Comparison of ENCODE assay signal across 8 cellular contexts in genomic region chr1:175193339-175193950, GRCh38. TPM values are rescaled to one million over a fixed set of nuclear protein-coding genes. Genes with fewer than 3 reads are reported as not detected.
A peak's percentile ranks its signal among the peaks of the same experiment; 100 is the strongest.
DNase-seq lines count a peak whose midpoint lies in the region; ATAC-seq and TF ChIP-seq lines count a peak whose summit lies in the region.

No MANE protein-coding gene starts in this region.

- DNase-seq in CD4-positive, CD25-positive, alpha-beta regulatory T cell, result no peak
- DNase-seq in effector memory CD8-positive, alpha-beta T cell, result no peak
- DNase-seq in nephron progenitor cell, result no peak
- no peak for DNase-seq in amygdala (lab: John Stamatoyannopoulos, UW)
- no peak for DNase-seq in GM13977 (ENCODE audit: low spot score)
- DNase-seq in NCI-H82 (lab: John Stamatoyannopoulos, UW), result no peak
- no peak for DNase-seq in middle frontal gyrus (ENCODE audit: extremely low spot score, low spot score)

- peaks cover 40% of the 10 kb centered on the region for H3K4me1 ChIP-seq in CD4-positive, CD25-positive, alpha-beta regulatory T cell (ENCODE audit: control insufficient read depth, insufficient read depth, low read length, poor library complexity, severe bottlenecking)
- H3K4me1 ChIP-seq in OCI-LY3 (ENCODE audit: low read length), result peaks cover 84% of the 10 kb centered on the region

- H3K9ac ChIP-seq in OCI-LY3 (ENCODE audit: low read length), result peak overlapping the region; percentile 45; the same call in 1 of the 2 replicates

- peaks cover 31% of the 10 kb centered on the region for H3K79me2 ChIP-seq in OCI-LY3 (ENCODE audit: low read length)

- H3K4me3 Mint-ChIP-seq in CD4-positive, CD25-positive, alpha-beta regulatory T cell, result peak overlapping the region; percentile 86 to 100 (median 99)
- H3K4me3 Mint-ChIP-seq in effector memory CD8-positive, alpha-beta T cell, result peak overlapping the region; percentile 95 to 97
- peak overlapping the region; percentile 88 for H3K4me3 Mint-ChIP-seq in nephron progenitor cell

- no peaks in the 10 kb centered on the region for H4K20me1 ChIP-seq in OCI-LY3 (ENCODE audit: insufficient read depth, low read length)

- no peak for TF ChIP-seq CTCF in OCI-LY3 (IDR thresholded peaks at IDR 0.05; ENCODE audit: low read depth, low read length)
- TF ChIP-seq CTCF in nephron progenitor cell (IDR thresholded peaks at IDR 0.05), result no peak
- no peak for TF ChIP-seq CTCF in GM13977 (IDR thresholded peaks at IDR 0.05; ENCODE audit: extremely low read depth, insufficient read depth, missing control alignments)

- no peak for ATAC-seq in CD4-positive, CD25-positive, alpha-beta regulatory T cell (ENCODE audit: low read depth in 2 of 2)
- ATAC-seq in effector memory CD8-positive, alpha-beta T cell (replicated peaks), result no peak

- in situ Hi-C loops in GM13977 (cut with MboI; ENCODE audit: low pct_unique_long_range_greater_than_20kb, low sequenced_read_pairs, unreplicated experiment), result no loop called here

- peaks cover 1% of the 10 kb centered on the region for H3K36me3 ChIP-seq in CD4-positive, CD25-positive, alpha-beta regulatory T cell (ENCODE audit: control insufficient read depth, insufficient read depth, low read length)
- peaks cover 5% of the 10 kb centered on the region for H3K36me3 ChIP-seq in OCI-LY3 (replicated peaks; ENCODE audit: low read depth, low read length)

- peaks cover 19% of the 10 kb centered on the region for H3K36me3 Mint-ChIP-seq in CD4-positive, CD25-positive, alpha-beta regulatory T cell
- H3K36me3 Mint-ChIP-seq in effector memory CD8-positive, alpha-beta T cell (ENCODE audit: insufficient read depth), result no peaks in the 10 kb centered on the region
- H3K36me3 Mint-ChIP-seq in nephron progenitor cell (ENCODE audit: low read depth), result no peaks in the 10 kb centered on the region

- H3K4me3 ChIP-seq in CD4-positive, CD25-positive, alpha-beta regulatory T cell (ENCODE audit: low read depth, low read length), result no peak overlapping the region
- peak overlapping the region; percentile 89 for H3K4me3 ChIP-seq in OCI-LY3 (ENCODE audit: low read length)

- H3K4me2 ChIP-seq in OCI-LY3 (ENCODE audit: low read length), result peak overlapping the region; percentile 88

- no peaks in the 10 kb centered on the region for H3K9me3 ChIP-seq in CD4-positive, CD25-positive, alpha-beta regulatory T cell (ENCODE audit: control insufficient read depth in 2 of 2, low read length in 2 of 2)
- no peaks in the 10 kb centered on the region for H3K9me3 ChIP-seq in OCI-LY3 (ENCODE audit: insufficient read depth, low read length)

- H3K9me3 Mint-ChIP-seq in CD4-positive, CD25-positive, alpha-beta regulatory T cell, result no peaks in the 10 kb centered on the region
- no peaks in the 10 kb centered on the region for H3K9me3 Mint-ChIP-seq in effector memory CD8-positive, alpha-beta T cell
- H3K9me3 Mint-ChIP-seq in nephron progenitor cell, result no peaks in the 10 kb centered on the region

- H3K27me3 ChIP-seq in CD4-positive, CD25-positive, alpha-beta regulatory T cell (ENCODE audit: control insufficient read depth, insufficient read depth, low read length), result peaks cover under 1% of the 10 kb centered on the region
- H3K27me3 ChIP-seq in OCI-LY3 (ENCODE audit: low read depth, low read length), result no peaks in the 10 kb centered on the region

- H3K27me3 Mint-ChIP-seq in CD4-positive, CD25-positive, alpha-beta regulatory T cell, result peaks cover 6% of the 10 kb centered on the region
- no peaks in the 10 kb centered on the region for H3K27me3 Mint-ChIP-seq in effector memory CD8-positive, alpha-beta T cell
- peaks cover 92% of the 10 kb centered on the region for H3K27me3 Mint-ChIP-seq in nephron progenitor cell (ENCODE audit: low read depth, poor library complexity)

- peak overlapping the region; percentile 44 to 90 (median 85) for H3K27ac Mint-ChIP-seq in CD4-positive, CD25-positive, alpha-beta regulatory T cell
- H3K27ac Mint-ChIP-seq in effector memory CD8-positive, alpha-beta T cell, result peak overlapping the region; percentile 24 to 93
- H3K27ac Mint-ChIP-seq in nephron progenitor cell, result no peak overlapping the region

- peaks cover 20 to 56% (median 33%) of the 10 kb centered on the region in 4 donors for H3K4me1 Mint-ChIP-seq in CD4-positive, CD25-positive, alpha-beta regulatory T cell
- peaks cover 35 to 38% of the 10 kb centered on the region in 2 donors for H3K4me1 Mint-ChIP-seq in effector memory CD8-positive, alpha-beta T cell (ENCODE audit: low read depth in 2 of 2)
- H3K4me1 Mint-ChIP-seq in nephron progenitor cell, result peaks cover 8% of the 10 kb centered on the region

- H3K27ac ChIP-seq in CD4-positive, CD25-positive, alpha-beta regulatory T cell (ENCODE audit: insufficient read depth, low read length, poor library complexity, severe bottlenecking), result no peak overlapping the region
- H3K27ac ChIP-seq in OCI-LY3 (ENCODE audit: low read length), result no peak overlapping the region

- H2AFZ ChIP-seq in OCI-LY3 (ENCODE audit: low read depth, low read length), result peak overlapping the region; percentile 41; the same call in 1 of the 2 replicates

RNA-seq across cellular contexts. Expression of gene KIAA0040, which starts 0.9 kb away (rescaled TPM):
- 50.1 TPM for total RNA-seq in CD4-positive, CD25-positive, alpha-beta regulatory T cell
- polyA plus RNA-seq in CD4-positive, CD25-positive, alpha-beta regulatory T cell, result 10 to 100 TPM; 53.1 to 63.3 (median 57.1) TPM
